In the genomic region with DNA sequence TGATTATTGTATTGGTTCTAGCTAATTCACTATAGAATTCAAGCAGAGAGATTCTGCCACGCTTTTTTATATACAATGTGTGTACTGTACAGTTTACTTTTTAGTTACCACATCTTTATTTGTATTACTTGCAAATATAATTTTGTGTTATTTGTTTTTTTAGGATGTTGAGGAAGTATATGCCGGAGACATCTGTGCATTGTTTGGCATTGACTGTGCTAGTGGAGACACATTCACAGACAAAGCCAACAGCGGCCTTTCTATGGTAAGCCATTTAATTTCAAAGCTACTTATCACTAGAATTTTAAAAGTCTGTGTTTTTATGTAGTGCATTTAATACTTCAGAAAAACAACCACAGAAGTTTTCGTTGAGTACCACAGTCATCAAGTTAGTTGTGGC, we compare ENCODE assay signal across 20 cellular contexts.
"Had no signal": no experiment of that assay in that cellular context is flagged by ENCODE, and none has a peak within 500 bp of the region (broad histone marks: within the 10 kb centered on the region; RNA-seq: fewer than 3 reads in every experiment).

No MANE protein-coding gene starts in this region.

- DNase-seq: activated CD4-positive, alpha-beta T cell treated with anti-CD3 and anti-CD28 coated beads for 36 hours; activated CD8-positive, alpha-beta memory T cell treated with anti-CD3 and anti-CD28 coated beads, Interleukin-2, amount 50 U/mL, for 4 hours; activated CD8-positive, alpha-beta T cell treated with anti-CD3 and anti-CD28 coated beads for 36 hours; activated gamma-delta T cell treated with Interleukin-2 at 50 U/mL for 16 hours; activated naive CD4-positive, alpha-beta T cell treated with anti-CD3 and anti-CD28 coated beads, Interleukin-2, amount 10 ng/mL, durations not matched to agents 7 days and 5 days; activated naive CD8-positive, alpha-beta T cell treated with anti-CD3 and anti-CD28 coated beads for 36 hours; activated T-cell treated with anti-CD3 and anti-CD28 coated beads, Interleukin-2, amount 50 U/mL, for 72 hours; brain microvascular endothelial cell; Kasumi-1; KBM-7; NCI-H1092 treated with DMSO at 0.1 percent for 48 hours; NCI-H1436; NCI-H187; NCI-H2081; NCI-H446; NCI-H524; T-helper 1 cell; WERI-Rb-1 had no signal

- H3K27me3 ChIP-seq: brain microvascular endothelial cell, cardiac muscle cell had no signal

- H3K27ac ChIP-seq: brain microvascular endothelial cell, cardiac muscle cell, SK-N-MC, WERI-Rb-1 had no signal

- ATAC-seq: activated CD8-positive, alpha-beta T cell treated with anti-CD3 and anti-CD28 coated beads for 36 hours had no signal

- H3K4me3 ChIP-seq: cardiac muscle cell, SK-N-MC had no signal
